ENCODE assay signal across 8 cellular contexts in the genomic region with DNA sequence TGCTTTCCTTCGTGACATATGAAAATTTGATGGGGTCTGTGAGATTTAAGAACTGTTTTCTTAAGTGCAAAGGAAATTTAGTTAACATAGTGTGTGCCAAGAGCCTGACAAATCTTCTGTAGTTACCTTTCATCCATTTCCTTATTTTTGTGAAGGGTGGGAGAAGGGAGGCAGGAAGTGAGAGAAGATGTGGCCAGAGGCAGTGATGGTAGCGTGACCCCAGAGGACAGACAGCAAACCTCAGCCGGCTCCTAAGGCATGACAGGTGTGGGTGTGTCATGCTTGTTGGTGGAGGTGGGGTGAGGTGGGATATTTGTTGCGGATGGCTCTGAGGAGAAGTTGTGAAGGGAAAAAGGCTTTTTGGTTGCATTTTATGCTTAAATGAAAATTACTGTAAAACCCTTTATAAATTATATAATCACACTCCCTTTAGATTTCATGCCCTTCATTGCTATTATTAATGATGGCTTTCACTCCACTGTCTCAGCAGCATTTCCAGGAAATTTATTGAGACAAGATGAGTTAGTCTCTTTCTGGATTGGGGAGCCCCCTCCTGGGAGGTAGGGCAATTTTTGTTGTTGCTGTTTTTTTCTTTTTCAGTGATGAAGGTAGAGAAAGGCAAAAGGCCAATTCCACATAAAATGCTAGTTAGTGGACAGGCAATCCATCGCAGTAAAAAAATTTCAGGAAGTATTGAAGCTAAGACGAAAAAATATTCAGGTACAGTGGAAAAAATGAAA.
DNase-seq lines count a peak whose midpoint lies in the region; ATAC-seq, FAIRE-seq and TF ChIP-seq lines count a peak whose summit lies in the region.
"Had no signal": no experiment of that assay in that cellular context is flagged by ENCODE, and none has a peak within 500 bp of the region (broad histone marks: within the 10 kb centered on the region; RNA-seq: fewer than 3 reads in every experiment).

No MANE protein-coding gene starts in this region.

- H3K9me3 ChIP-seq in GM12878 (replicated peaks; ENCODE audit: control insufficient read depth, insufficient read depth, low read length) = no peaks in the 10 kb centered on the region
- no peaks in the 10 kb centered on the region for H3K9me3 ChIP-seq in osteoblast (ENCODE audit: low read depth, low read length)

- H3K27me3 ChIP-seq in GM12878 (replicated peaks in 1 of 2; ENCODE audit: control insufficient read depth in 2 of 2, insufficient read depth in 2 of 2, low read length in 1 of 2) (no peaks in the 10 kb centered on the region), osteoblast (ENCODE audit: insufficient read depth, low read length) (peaks cover 5% of the 10 kb centered on the region)

- no TSS peak for BruUV-seq in GM12878 (replicated peaks; lab: Mats Ljungman, UMichigan)

- H3K4me2 ChIP-seq in GM12878 (ENCODE audit: control insufficient read depth, insufficient read depth) = peak overlapping the region; percentile 12; the same call in 1 of the 2 replicates
- no peak overlapping the region for H3K4me2 ChIP-seq in osteoblast (ENCODE audit: insufficient read depth, low read length)

- no peak for TF ChIP-seq POLR2A in GM12891 (IDR thresholded peaks at IDR 0.05; ENCODE audit: low read depth, low read length)
- no peak for TF ChIP-seq POLR2A in GM12878 (IDR thresholded peaks at IDR 0.05; ENCODE audit: low read depth, low read length)

- FAIRE-seq in GM12891 (lab: Jason Lieb, UNC) = peak; percentile 50
- FAIRE-seq in GM12878 (lab: Jason Lieb, UNC) = no peak

- TF ChIP-seq RAD21 in GM12878 (IDR thresholded peaks at IDR 0.05; ENCODE audit: insufficient read depth, low read depth, low read length) = no peak

- in situ Hi-C loops in GM12878 (cut with MboI) = no loop called here

- no peaks in the 10 kb centered on the region for H4K20me1 ChIP-seq in GM12878 (ENCODE audit: control insufficient read depth, insufficient read depth)
- no peaks in the 10 kb centered on the region for H4K20me1 ChIP-seq in osteoblast (ENCODE audit: insufficient read depth, low read length)

- CTCF ChIA-PET in GM12878 (lab: Yijun Ruan, JAX) = interaction anchor here (1.2 to 5.1 kb wide), 3 partner anchors 32 to 120 kb away, joined by 3 to 16 read pairs (median 11); no protein-coding TSS in a partner anchor

- H2AFZ ChIP-seq in GM12878 (ENCODE audit: control insufficient read depth, low read depth, low read length) (no peak overlapping the region), osteoblast (ENCODE audit: low read length) (no peak overlapping the region)

- H3K9ac ChIP-seq in GM12878 (ENCODE audit: control insufficient read depth, insufficient read depth, low read length) = no peak overlapping the region

- WGBS in GM12878 (ENCODE audit: insufficient coverage, insufficient replicate concordance, low lambda C conversion rate, missing lambda C conversion rate) = 31% methylated on average over 6 of the region's 6 CpGs

- POLR2A ChIA-PET in GM12878 (lab: Charles Lee) = no interaction called here

- SMC1A ChIA-PET in GM12878 (lab: Charles Lee; ENCODE audit: uncharacterized antibody, unreplicated experiment) = interaction anchor here (0.8 to 1.6 kb wide), 3 partner anchors 10 to 34 kb away, joined by 3 to 4 read pairs (median 3); no protein-coding TSS in a partner anchor

- peaks cover 14% of the 10 kb centered on the region for H3K4me1 ChIP-seq in GM12878 (ENCODE audit: control insufficient read depth, insufficient read depth, low read length)
- H3K4me1 ChIP-seq in osteoblast (ENCODE audit: insufficient read depth, low read length) = peaks cover 8% of the 10 kb centered on the region

- intact Hi-C loops in GM12878 (cut with micrococcal nuclease; ENCODE audit: unreplicated experiment) = no loop called here

- TF ChIP-seq CTCF in LNCAP (IDR thresholded peaks at IDR 0.05) (peak; percentile 36; the same call in 1 of the 2 replicates), GM12878 (IDR thresholded peaks at IDR 0.05 in 2 of 3, conservative IDR thresholded peaks at IDR 0.05 in 1 of 3; ENCODE audit: control insufficient read depth in 2 of 3, extremely low read depth in 1 of 3, insufficient read depth in 1 of 3, low read depth in 3 of 3, low read length in 3 of 3) (peak in 2 of 3 experiments; percentile 5 to 9; a peak in 2 of 6 replicates), osteoblast (IDR thresholded peaks at IDR 0.05; ENCODE audit: extremely low read depth, low read depth, low read length) (peak; percentile 62)

- H3K4me3 ChIP-seq in GM12878 (no peak overlapping the region), osteoblast (ENCODE audit: insufficient read depth, low read length) (no peak overlapping the region)

- H3K79me2 ChIP-seq in GM12878 (ENCODE audit: control insufficient read depth, insufficient read depth, low read length) = no peaks in the 10 kb centered on the region
- H3K79me2 ChIP-seq in osteoblast (ENCODE audit: insufficient read depth, low read length) = no peaks in the 10 kb centered on the region

- ATAC-seq in GM12878 (peak; percentile 65), GM19463 (IDR thresholded peaks at IDR 0.05; ENCODE audit: unreplicated experiment) (no peak), HG03442 (IDR thresholded peaks at IDR 0.05; ENCODE audit: unreplicated experiment) (no peak)

- peak; percentile 26 for DNase-seq in GM12891 (ENCODE audit: insufficient read length, low spot score)
- no peak for DNase-seq in GM12878 (ENCODE audit: low read depth, low spot score)
- peak; percentile 64 for DNase-seq in osteoblast (ENCODE audit: insufficient read length, low spot score, missing footprints)
- no peak for DNase-seq in effector CD8-positive, alpha-beta T cell (lab: John Stamatoyannopoulos, UW)
- DNase-seq: activated CD4-positive, alpha-beta T cell treated with anti-CD3 and anti-CD28 coated beads, Interleukin-2, amount 10 ng/mL, durations not matched to agents 24 days and 14 days had no signal

- H3K27ac ChIP-seq in GM12878 (ENCODE audit: control insufficient read depth, insufficient read depth) = no peak overlapping the region
- H3K27ac ChIP-seq in osteoblast (ENCODE audit: low read depth, low read length) = no peak overlapping the region

- H3K36me3 ChIP-seq in GM12878 (ENCODE audit: control insufficient read depth in 2 of 2, insufficient read depth in 2 of 2, low read length in 1 of 2) (no peaks in the 10 kb centered on the region), osteoblast (ENCODE audit: insufficient read depth, low read length) (no peaks in the 10 kb centered on the region)

- RAD21 ChIA-PET in GM12878 (lab: Charles Lee; ENCODE audit: unreplicated experiment) = no interaction called here

- TF ChIP-seq EP300 in GM12878 (IDR thresholded peaks at IDR 0.05; ENCODE audit: borderline replicate concordance in 1 of 2, control insufficient read depth in 1 of 2, low read depth in 2 of 2, low read length in 2 of 2) = no peak

TF ChIP-seq in GM12891, 5 proteins besides CTCF, POLR2A, EP300 and RAD21:
- TF ChIP-seq POU2F2 (IDR thresholded peaks at IDR 0.05; ENCODE audit: low read depth, low read length) (no peak), SPI1 (IDR thresholded peaks at IDR 0.05; ENCODE audit: low read depth, low read length) (peak; percentile 89), POLR2AphosphoS5 (IDR thresholded peaks at IDR 0.05; ENCODE audit: low read depth, low read length) (no peak), TAF1 (IDR thresholded peaks at IDR 0.05; ENCODE audit: low read depth, low read length) (no peak), PAX5 (IDR thresholded peaks at IDR 0.05; ENCODE audit: insufficient read depth, low read length, severe bottlenecking) (no peak)

TF ChIP-seq in GM12878, 131 proteins besides CTCF, POLR2A, EP300 and RAD21:
- TF ChIP-seq NR2F1 (conservative IDR thresholded peaks at IDR 0.05) (0 out of 2 replicates have a peak, but pooled peaks have one; percentile 14), TCF12 (IDR thresholded peaks at IDR 0.05; ENCODE audit: low read depth, low read length) (0 out of 2 replicates have a peak, but pooled peaks have one; percentile 20), IKZF2 (IDR thresholded peaks at IDR 0.05) (peak in 1 of 2 experiments; percentile 24; a peak in 1 of 4 replicates), BHLHE40 (IDR thresholded peaks at IDR 0.05; ENCODE audit: borderline replicate concordance in 1 of 2, low read depth in 2 of 2, low read length in 1 of 2) (no peak), TCF3 (IDR thresholded peaks at IDR 0.05; ENCODE audit: borderline replicate concordance, insufficient read depth, low read depth, low read length) (no peak), SMARCA5 (IDR thresholded peaks at IDR 0.05) (no peak), ZNF384 (IDR thresholded peaks at IDR 0.05; ENCODE audit: borderline replicate concordance, low read depth, low read length) (no peak), SPI1 (IDR thresholded peaks at IDR 0.05; ENCODE audit: borderline replicate concordance, insufficient read depth, low read depth, low read length) (peak; percentile 64; the same call in 1 of the 2 replicates), NBN (IDR thresholded peaks at IDR 0.05) (no peak), YY1 (IDR thresholded peaks at IDR 0.05; ENCODE audit: low read depth, low read length) (no peak)
TF ChIP-seq in GM12878: peak in this region for 4.

Comparison
In these comparisons a context has a peak if more than half of its experiments do, and no peak if none do; other contexts are left out.
1. DNase-seq: peak in GM12891 (single experiment) and osteoblast (single experiment); none in GM12878 (single experiment) and effector CD8-positive, alpha-beta T cell (single experiment).
2. CTCF ChIP-seq: peak in every context shown above with its lines; median percentile 62 in osteoblast; 36 in LNCAP; 7 in GM12878.